Comparison of ENCODE assay signal across 15 cellular contexts in the genomic region with DNA sequence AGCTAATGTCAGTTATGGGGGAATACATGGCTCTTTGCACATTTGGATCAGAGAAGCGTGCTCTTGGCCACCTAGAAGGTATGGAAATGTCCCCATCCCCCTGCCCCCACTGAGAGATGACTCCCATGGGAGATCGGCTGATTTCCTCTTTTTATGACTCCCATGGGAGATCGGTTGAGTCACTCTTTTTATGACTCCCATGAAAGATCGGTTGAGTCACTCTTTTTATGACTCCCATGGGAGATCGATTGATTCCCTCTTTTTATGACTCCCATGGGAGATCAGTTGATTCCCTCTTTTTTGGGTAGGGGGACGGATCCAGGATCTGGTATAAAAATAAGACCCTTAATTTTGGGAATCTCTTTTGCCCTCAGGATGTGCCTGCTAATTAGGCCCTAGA. TPM values are rescaled to one million over a fixed set of nuclear protein-coding genes. Genes with fewer than 3 reads are reported as not detected.
DNase-seq lines count a peak whose midpoint lies in the region; ATAC-seq and TF ChIP-seq lines count a peak whose summit lies in the region.
"Had no signal": no experiment of that assay in that cellular context is flagged by ENCODE, and none has a peak within 500 bp of the region (broad histone marks: within the 10 kb centered on the region; RNA-seq: fewer than 3 reads in every experiment).

No MANE protein-coding gene starts in this region.

- POLR2A ChIA-PET in HEK293 (lab: Yijun Ruan, JAX): no interaction called here

- no peaks in the 10 kb centered on the region for H3K36me3 ChIP-seq in HEK293 (ENCODE audit: control insufficient read depth in 2 of 2, insufficient read depth in 1 of 2, low read length in 2 of 2)
- H3K36me3 ChIP-seq: prostate gland had no signal

- no peaks in the 10 kb centered on the region for H3K9me3 ChIP-seq in HEK293 (ENCODE audit: control insufficient read depth, insufficient read depth, low read depth, low read length)
- H3K9me3 ChIP-seq: prostate gland had no signal

- H3K4me3 ChIP-seq in HEK293 (ENCODE audit: low read depth, low read length): no peak overlapping the region
- H3K4me3 ChIP-seq: prostate gland had no signal

- CTCF ChIA-PET in HEK293 (lab: Yijun Ruan, JAX): interaction anchor here (0.7 to 2.0 kb wide), 7 partner anchors 10 to 839 kb away, joined by 3 to 15 read pairs (median 4); partner anchors contain the start of gene STX7

- no peak overlapping the region; the same call in 1 of the 2 replicates for H3K27ac ChIP-seq in HEK293 (ENCODE audit: extremely low read depth, low read depth, low read length)
- H3K27ac ChIP-seq: prostate gland had no signal

- peaks cover 5% of the 10 kb centered on the region; the same call in 1 of the 2 replicates for H3K4me1 ChIP-seq in HEK293 (ENCODE audit: control insufficient read depth, insufficient read depth, low read length)
- H3K4me1 ChIP-seq: prostate gland had no signal

- no peak for ATAC-seq in GM19455 (IDR thresholded peaks at IDR 0.05; ENCODE audit: unreplicated experiment)
- ATAC-seq: activated CD4-positive, CD25-positive, alpha-beta regulatory T cell treated with anti-CD3 and anti-CD28 coated beads, Interleukin-2, amount 50 U/mL, for 24 hours; naive thymus-derived CD8-positive, alpha-beta T cell had no signal

- TF ChIP-seq CTCF in HEK293 (tag by site-specific recombination; IDR thresholded peaks at IDR 0.05): no peak

- DNase-seq in DMS153 treated with DMSO at 0.1 percent for 48 hours (lab: John Stamatoyannopoulos, UW; ENCODE audit: unreplicated experiment): peak; percentile 19
- DNase-seq in RPMI7951 (ENCODE audit: low read depth): peak; percentile 77
- DNase-seq in kidney tubule cell (ENCODE audit: low spot score): peak; percentile 57
- DNase-seq in HPDE6-E6E7 (ENCODE audit: extremely low spot score): no peak
- no peak for DNase-seq in stimulated activated CD4-positive, alpha-beta T cell treated with anti-CD3 and anti-CD28 coated beads, Interleukin-15, amount 100 ng/mL, for 24 hours
- DNase-seq: CD4-positive, alpha-beta T cell; naive thymus-derived CD8-positive, alpha-beta T cell; NCI-H1417; NCI-H510A; RPMI8226 had no signal

TF ChIP-seq in HEK293, 187 proteins besides CTCF, POLR2A, EP300 and RAD21 (continues in another document):
- TF ChIP-seq ZNF530 (tag by site-specific recombination; IDR thresholded peaks at IDR 0.05; ENCODE audit: low read depth) (no peak), ZNF354C (tag by site-specific recombination; IDR thresholded peaks at IDR 0.05; ENCODE audit: borderline replicate concordance, low read depth) (0 out of 2 replicates have a peak, but pooled peaks have one; percentile 25), ZBTB21 (tag by site-specific recombination; IDR thresholded peaks at IDR 0.05) (no peak), ZNF202 (tag by site-specific recombination; IDR thresholded peaks at IDR 0.05; ENCODE audit: borderline replicate concordance) (0 out of 2 replicates have a peak, but pooled peaks have one; percentile 44), BCL11B (tag by site-specific recombination; IDR thresholded peaks at IDR 0.05; ENCODE audit: low read depth) (peak; percentile 92), ZNF48 (tag by site-specific recombination; IDR thresholded peaks at IDR 0.05) (no peak), ZNF776 (tag by site-specific recombination; IDR thresholded peaks at IDR 0.05; ENCODE audit: borderline replicate concordance) (no peak), ZNF580 (tag by site-specific recombination; IDR thresholded peaks at IDR 0.05) (0 out of 2 replicates have a peak, but pooled peaks have one; percentile 24), SP7 (tag by site-specific recombination; IDR thresholded peaks at IDR 0.05) (peak; percentile 76), RBAK (tag by site-specific recombination; IDR thresholded peaks at IDR 0.05) (no peak), ZNF521 (tag by site-specific recombination; IDR thresholded peaks at IDR 0.05) (no peak), ZNF768 (tag by site-specific recombination; IDR thresholded peaks at IDR 0.05) (no peak), ZNF223 (tag by site-specific recombination; IDR thresholded peaks at IDR 0.05) (no peak), ZNF677 (tag by site-specific recombination; IDR thresholded peaks at IDR 0.05) (no peak), GLI4 (tag by site-specific recombination; IDR thresholded peaks at IDR 0.05) (no peak), ZNF211 (tag by site-specific recombination; IDR thresholded peaks at IDR 0.05; ENCODE audit: low read depth) (no peak), ZNF501 (tag by site-specific recombination; IDR thresholded peaks at IDR 0.05) (peak; percentile 76; the same call in 1 of the 2 replicates), ZBTB1 (tag by site-specific recombination; IDR thresholded peaks at IDR 0.05) (peak; percentile 75; the same call in 1 of the 2 replicates), ZXDB (tag by site-specific recombination; IDR thresholded peaks at IDR 0.05) (peak; percentile 66; the same call in 1 of the 2 replicates)
- TF ChIP-seq, protein P1, sequence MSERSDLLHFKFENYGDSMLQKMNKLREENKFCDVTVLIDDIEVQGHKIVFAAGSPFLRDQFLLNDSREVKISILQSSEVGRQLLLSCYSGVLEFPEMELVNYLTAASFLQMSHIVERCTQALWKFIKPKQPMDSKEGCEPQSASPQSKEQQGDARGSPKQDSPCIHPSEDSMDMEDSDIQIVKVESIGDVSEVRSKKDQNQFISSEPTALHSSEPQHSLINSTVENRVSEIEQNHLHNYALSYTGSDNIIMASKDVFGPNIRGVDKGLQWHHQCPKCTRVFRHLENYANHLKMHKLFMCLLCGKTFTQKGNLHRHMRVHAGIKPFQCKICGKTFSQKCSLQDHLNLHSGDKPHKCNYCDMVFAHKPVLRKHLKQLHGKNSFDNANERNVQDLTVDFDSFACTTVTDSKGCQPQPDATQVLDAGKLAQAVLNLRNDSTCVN (tag by site-specific recombination; optimal IDR thresholded peaks at IDR 0.05): no peak
- TF ChIP-seq, protein P2, sequence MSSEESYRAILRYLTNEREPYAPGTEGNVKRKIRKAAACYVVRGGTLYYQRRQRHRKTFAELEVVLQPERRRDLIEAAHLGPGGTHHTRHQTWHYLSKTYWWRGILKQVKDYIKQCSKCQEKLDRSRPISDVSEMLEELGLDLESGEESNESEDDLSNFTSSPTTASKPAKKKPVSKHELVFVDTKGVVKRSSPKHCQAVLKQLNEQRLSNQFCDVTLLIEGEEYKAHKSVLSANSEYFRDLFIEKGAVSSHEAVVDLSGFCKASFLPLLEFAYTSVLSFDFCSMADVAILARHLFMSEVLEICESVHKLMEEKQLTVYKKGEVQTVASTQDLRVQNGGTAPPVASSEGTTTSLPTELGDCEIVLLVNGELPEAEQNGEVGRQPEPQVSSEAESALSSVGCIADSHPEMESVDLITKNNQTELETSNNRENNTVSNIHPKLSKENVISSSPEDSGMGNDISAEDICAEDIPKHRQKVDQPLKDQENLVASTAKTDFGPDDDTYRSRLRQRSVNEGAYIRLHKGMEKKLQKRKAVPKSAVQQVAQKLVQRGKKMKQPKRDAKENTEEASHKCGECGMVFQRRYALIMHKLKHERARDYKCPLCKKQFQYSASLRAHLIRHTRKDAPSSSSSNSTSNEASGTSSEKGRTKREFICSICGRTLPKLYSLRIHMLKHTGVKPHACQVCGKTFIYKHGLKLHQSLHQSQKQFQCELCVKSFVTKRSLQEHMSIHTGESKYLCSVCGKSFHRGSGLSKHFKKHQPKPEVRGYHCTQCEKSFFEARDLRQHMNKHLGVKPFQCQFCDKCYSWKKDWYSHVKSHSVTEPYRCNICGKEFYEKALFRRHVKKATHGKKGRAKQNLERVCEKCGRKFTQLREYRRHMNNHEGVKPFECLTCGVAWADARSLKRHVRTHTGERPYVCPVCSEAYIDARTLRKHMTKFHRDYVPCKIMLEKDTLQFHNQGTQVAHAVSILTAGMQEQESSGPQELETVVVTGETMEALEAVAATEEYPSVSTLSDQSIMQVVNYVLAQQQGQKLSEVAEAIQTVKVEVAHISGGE (tag by site-specific recombination; conservative IDR thresholded peaks at IDR 0.05; ENCODE audit: low read depth): no peak
- TF ChIP-seq, protein P3, sequence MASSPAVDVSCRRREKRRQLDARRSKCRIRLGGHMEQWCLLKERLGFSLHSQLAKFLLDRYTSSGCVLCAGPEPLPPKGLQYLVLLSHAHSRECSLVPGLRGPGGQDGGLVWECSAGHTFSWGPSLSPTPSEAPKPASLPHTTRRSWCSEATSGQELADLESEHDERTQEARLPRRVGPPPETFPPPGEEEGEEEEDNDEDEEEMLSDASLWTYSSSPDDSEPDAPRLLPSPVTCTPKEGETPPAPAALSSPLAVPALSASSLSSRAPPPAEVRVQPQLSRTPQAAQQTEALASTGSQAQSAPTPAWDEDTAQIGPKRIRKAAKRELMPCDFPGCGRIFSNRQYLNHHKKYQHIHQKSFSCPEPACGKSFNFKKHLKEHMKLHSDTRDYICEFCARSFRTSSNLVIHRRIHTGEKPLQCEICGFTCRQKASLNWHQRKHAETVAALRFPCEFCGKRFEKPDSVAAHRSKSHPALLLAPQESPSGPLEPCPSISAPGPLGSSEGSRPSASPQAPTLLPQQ (tag by site-specific recombination; IDR thresholded peaks at IDR 0.05): no peak

RNA-seq across cellular contexts. Expression of gene TAAR9, which starts 10.3 kb away (rescaled TPM):
- not detected in 2 replicates for total RNA-seq in RPMI7951 (2014; rRNA removed; shearing (Covaris generic))
- total RNA-seq: CD4-positive, alpha-beta T cell; lower leg skin; naive thymus-derived CD8-positive, alpha-beta T cell; prostate gland had no signal

RNA-seq across cellular contexts. Expression of gene STX7, which starts 14.9 kb away (rescaled TPM):
- total RNA-seq in RPMI7951 (2014; rRNA removed; shearing (Covaris generic)): 24.3 and 27.2 TPM in 2 replicates

RNA-seq across cellular contexts. Expression of gene TAAR8, which starts 24.7 kb away (rescaled TPM):
- not detected in 2 replicates for total RNA-seq in RPMI7951 (2014; rRNA removed; shearing (Covaris generic))
- total RNA-seq: CD4-positive, alpha-beta T cell; lower leg skin; naive thymus-derived CD8-positive, alpha-beta T cell; prostate gland had no signal

RNA-seq across cellular contexts. Expression of gene TAAR6, which starts 42.3 kb away (rescaled TPM):
- total RNA-seq in RPMI7951 (2014; rRNA removed; shearing (Covaris generic)): not detected in 2 replicates
- total RNA-seq: CD4-positive, alpha-beta T cell; lower leg skin; naive thymus-derived CD8-positive, alpha-beta T cell; prostate gland had no signal

Comparison
In these comparisons a context has a peak if more than half of its experiments do, and no peak if none do; other contexts are left out.
1. DNase-seq: peak in DMS153 treated with DMSO at 0.1 percent for 48 hours (single experiment), RPMI7951 (single experiment) and kidney tubule cell (single experiment); none in HPDE6-E6E7 (single experiment) and stimulated activated CD4-positive, alpha-beta T cell treated with anti-CD3 and anti-CD28 coated beads, Interleukin-15, amount 100 ng/mL, for 24 hours (single experiment).